8 cellular contexts compared by ENCODE assay signal in genomic region chr5:180831139-180832080, GRCh38. TPM values are rescaled to one million over a fixed set of nuclear protein-coding genes. Genes with fewer than 3 reads are reported as not detected.
DNase-seq lines count a peak whose midpoint lies in the region; ATAC-seq and TF ChIP-seq lines count a peak whose summit lies in the region.

No MANE protein-coding gene starts in this region.

- H3K36me3 ChIP-seq in RWPE2 (ENCODE audit: low read depth) (peaks cover 11% of the 10 kb centered on the region), neural progenitor cell (no peaks in the 10 kb centered on the region)

- H3K9me3 ChIP-seq in RWPE2 (ENCODE audit: severe bottlenecking) (peaks cover 6% of the 10 kb centered on the region), neural progenitor cell (ENCODE audit: low read depth) (no peaks in the 10 kb centered on the region)

- peaks cover 17% of the 10 kb centered on the region for H3K27me3 Mint-ChIP-seq in neural progenitor cell (ENCODE audit: insufficient read depth, low read depth)

- H4K20me1 ChIP-seq in neural progenitor cell (ENCODE audit: low read depth), result no peaks in the 10 kb centered on the region

- H3K4me3 ChIP-seq in RWPE2 (ENCODE audit: severe bottlenecking) (peak overlapping the region; percentile 53), fibroblast of villous mesenchyme (ENCODE audit: low read depth, low read length) (peak overlapping the region; percentile 80), neural progenitor cell (peak overlapping the region; percentile 64)

- no peaks in the 10 kb centered on the region for H3K27me3 ChIP-seq in RWPE2 (ENCODE audit: insufficient read depth, poor library complexity, severe bottlenecking)
- peaks cover 16% of the 10 kb centered on the region for H3K27me3 ChIP-seq in neural progenitor cell

- H3K27ac Mint-ChIP-seq in neural progenitor cell, result peak overlapping the region; percentile 93

- H3K9ac ChIP-seq in neural progenitor cell, result peak overlapping the region; percentile 3

- H2AFZ ChIP-seq in neural progenitor cell (replicated peaks), result peak overlapping the region; percentile 78

- peak overlapping the region; percentile 88 for H3K4me3 Mint-ChIP-seq in neural progenitor cell

- H3K4me1 ChIP-seq in RWPE2 (ENCODE audit: insufficient read depth, poor library complexity, severe bottlenecking) (peaks cover 6% of the 10 kb centered on the region), neural progenitor cell (peaks cover 7% of the 10 kb centered on the region)

- peaks cover 22% of the 10 kb centered on the region for H3F3A ChIP-seq in neural progenitor cell (ENCODE audit: low read depth)

- ATAC-seq in GM19467 (IDR thresholded peaks at IDR 0.05; ENCODE audit: unreplicated experiment), result peak; percentile 78
- peak; percentile 90 for ATAC-seq in RWPE2 (ENCODE audit: low read depth)

- peaks cover 18% of the 10 kb centered on the region for H3K36me3 Mint-ChIP-seq in neural progenitor cell

- H3K79me2 ChIP-seq in neural progenitor cell (ENCODE audit: low read depth), result no peaks in the 10 kb centered on the region

- peaks cover 14% of the 10 kb centered on the region for H3K4me1 Mint-ChIP-seq in neural progenitor cell

- DNase-seq in DMS114 treated with DMSO at 0.1 percent for 48 hours (lab: John Stamatoyannopoulos, UW; ENCODE audit: unreplicated experiment) (peak; percentile 54), HK-2 (ENCODE audit: unreplicated experiment) (peak; percentile 72), RWPE2 (ENCODE audit: low spot score) (peak; percentile 83), fibroblast of villous mesenchyme (ENCODE audit: low read depth) (peak; percentile 77), neural progenitor cell (ENCODE audit: low spot score) (peak; percentile 71), stromal cell of bone marrow (ENCODE audit: low read depth) (peak; percentile 45)
- peak; percentile 60 for DNase-seq in activated gamma-delta T cell treated with anti-CD3 and anti-CD28 coated beads, Interleukin-2, amount 50 U/mL, for 16 hours (ENCODE audit: low read depth)

- H3K27ac ChIP-seq in RWPE2 (ENCODE audit: poor library complexity, severe bottlenecking), result peak overlapping the region; percentile 67
- no peak overlapping the region for H3K27ac ChIP-seq in neural progenitor cell

- H3K4me2 ChIP-seq in neural progenitor cell, result peak overlapping the region; percentile 82

- peaks cover 30% of the 10 kb centered on the region for H3K9me3 Mint-ChIP-seq in neural progenitor cell

- TF ChIP-seq CTCF in RWPE2 (IDR thresholded peaks at IDR 0.05; ENCODE audit: poor library complexity, severe bottlenecking) (no peak), fibroblast of villous mesenchyme (IDR thresholded peaks at IDR 0.05; ENCODE audit: insufficient read depth, low read depth, low read length) (peak; percentile 27), neural progenitor cell (IDR thresholded peaks at IDR 0.05) (peak; percentile 19)

RNA-seq across cellular contexts. Expression of gene MGAT1, which starts 28.8 kb away (rescaled TPM):
- total RNA-seq in fibroblast of villous mesenchyme, result 98.6 and 104 TPM in 2 replicates
- total RNA-seq in neural progenitor cell (ENCODE audit: low replicate concordance), result 31.8 and 67.8 TPM in 2 replicates

RNA-seq across cellular contexts. Expression of gene ZFP62, which starts 29.7 kb away (rescaled TPM):
- total RNA-seq in fibroblast of villous mesenchyme, result 12.5 and 15.1 TPM in 2 replicates
- total RNA-seq in neural progenitor cell (ENCODE audit: low replicate concordance), result 47.2 and 65.4 TPM in 2 replicates
